20 cellular contexts compared by ENCODE assay signal in the genomic region with DNA sequence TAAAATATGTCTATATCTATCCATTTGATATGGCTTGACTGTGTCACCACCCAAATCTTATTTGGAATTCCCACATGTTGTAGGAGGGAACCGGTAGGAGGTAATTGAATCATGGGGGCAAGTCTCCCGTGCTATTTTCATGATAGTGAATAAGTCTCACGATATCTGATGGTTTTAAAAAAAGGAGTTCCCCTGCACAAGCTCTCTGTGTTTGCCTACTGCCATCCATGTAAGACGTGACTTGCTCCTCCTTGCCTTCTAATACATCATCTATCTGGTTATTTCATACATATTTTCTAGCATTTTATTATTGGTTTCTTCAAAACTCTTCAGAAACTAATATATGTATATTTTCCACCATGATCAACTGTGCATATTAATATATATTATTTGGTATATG. TPM values are rescaled to one million over a fixed set of nuclear protein-coding genes. Genes with fewer than 3 reads are reported as not detected.
A peak's percentile ranks its signal among the peaks of the same experiment; 100 is the strongest.
DNase-seq lines count a peak whose midpoint lies in the region; ATAC-seq lines count a peak whose summit lies in the region.
"Had no signal": no experiment of that assay in that cellular context is flagged by ENCODE, and none has a peak within 500 bp of the region (broad histone marks: within the 10 kb centered on the region; RNA-seq: fewer than 3 reads in every experiment).

No MANE protein-coding gene starts in this region.

- H3K27ac Mint-ChIP-seq in activated CD4-positive, alpha-beta T cell treated with anti-CD3 and anti-CD28 coated beads, Interleukin-2, amount 10 ng/mL, durations not matched to agents 24 days and 14 days = no peak overlapping the region
- H3K27ac Mint-ChIP-seq in T-helper 17 cell = peak overlapping the region; percentile 78
- peak overlapping the region; percentile 53 for H3K27ac Mint-ChIP-seq in central memory CD8-positive, alpha-beta T cell (ENCODE audit: low read depth)
- H3K27ac Mint-ChIP-seq: CD14-positive monocyte; CD4-positive, alpha-beta T cell had no signal

- no peak for ATAC-seq in T-helper 17 cell
- no peak for ATAC-seq in central memory CD8-positive, alpha-beta T cell (replicated peaks; ENCODE audit: extremely low read depth, poor library complexity, severe bottlenecking)
- no peak for ATAC-seq in GM18519 (IDR thresholded peaks at IDR 0.05; ENCODE audit: low FRiP score, unreplicated experiment)
- ATAC-seq: A549 had no signal

- peaks cover 30% of the 10 kb centered on the region for H3K27me3 Mint-ChIP-seq in activated CD4-positive, alpha-beta T cell treated with anti-CD3 and anti-CD28 coated beads, Interleukin-2, amount 10 ng/mL, durations not matched to agents 24 days and 14 days
- H3K27me3 Mint-ChIP-seq in T-helper 17 cell = no peaks in the 10 kb centered on the region
- H3K27me3 Mint-ChIP-seq in central memory CD8-positive, alpha-beta T cell = no peaks in the 10 kb centered on the region

- DNase-seq in activated CD4-positive, alpha-beta T cell treated with anti-CD3 and anti-CD28 coated beads, Interleukin-2, amount 10 ng/mL, durations not matched to agents 24 days and 14 days = peak; percentile 25
- DNase-seq in activated CD4-positive, alpha-beta T cell treated with anti-CD3 and anti-CD28 coated beads, Interleukin-2, amount 50 U/mL, for 1 hour = no peak
- DNase-seq in T-helper 17 cell = no peak
- DNase-seq in central memory CD8-positive, alpha-beta T cell (ENCODE audit: low spot score in 2 of 2) = no peak
- DNase-seq in stimulated activated naive CD4-positive, alpha-beta T cell treated with Interleukin-2 at 50 U/mL for 16 hours (lab: John Stamatoyannopoulos, UW) = no peak
- no peak for DNase-seq in NCI-H748 treated with DMSO at 0.1 percent for 48 hours (lab: John Stamatoyannopoulos, UW)
- DNase-seq: ACHN; AML-193; BE2C; Calu3; CD4-positive, alpha-beta T cell; COR-L47; DMS53; DMS79 treated with DMSO at 0.1 percent for 48 hours; GF-D8; GOT3 had no signal

- intact Hi-C loops in activated CD4-positive, alpha-beta T cell treated with anti-CD3 and anti-CD28 coated beads, Interleukin-2, amount 10 ng/mL, durations not matched to agents 24 days and 14 days (cut with micrococcal nuclease) = no loop called here

- no peaks in the 10 kb centered on the region for H3K9me3 Mint-ChIP-seq in activated CD4-positive, alpha-beta T cell treated with anti-CD3 and anti-CD28 coated beads, Interleukin-2, amount 10 ng/mL, durations not matched to agents 24 days and 14 days
- H3K9me3 Mint-ChIP-seq in central memory CD8-positive, alpha-beta T cell = no peaks in the 10 kb centered on the region
- H3K9me3 Mint-ChIP-seq: CD4-positive, alpha-beta T cell had no signal

- H3K4me3 Mint-ChIP-seq in activated CD4-positive, alpha-beta T cell treated with anti-CD3 and anti-CD28 coated beads, Interleukin-2, amount 10 ng/mL, durations not matched to agents 24 days and 14 days = no peak overlapping the region
- H3K4me3 Mint-ChIP-seq in T-helper 17 cell = no peak overlapping the region
- H3K4me3 Mint-ChIP-seq in central memory CD8-positive, alpha-beta T cell = no peak overlapping the region
- H3K4me3 Mint-ChIP-seq: CD14-positive monocyte; CD4-positive, alpha-beta T cell had no signal

- no peaks in the 10 kb centered on the region for H3K36me3 Mint-ChIP-seq in activated CD4-positive, alpha-beta T cell treated with anti-CD3 and anti-CD28 coated beads, Interleukin-2, amount 10 ng/mL, durations not matched to agents 24 days and 14 days (ENCODE audit: low read depth)
- no peaks in the 10 kb centered on the region for H3K36me3 Mint-ChIP-seq in T-helper 17 cell (ENCODE audit: low read depth)
- H3K36me3 Mint-ChIP-seq in central memory CD8-positive, alpha-beta T cell (ENCODE audit: insufficient read depth) = peaks cover 21% of the 10 kb centered on the region

- H3K4me1 Mint-ChIP-seq in activated CD4-positive, alpha-beta T cell treated with anti-CD3 and anti-CD28 coated beads, Interleukin-2, amount 10 ng/mL, durations not matched to agents 24 days and 14 days = peaks cover 9% of the 10 kb centered on the region
- peaks cover 22% of the 10 kb centered on the region for H3K4me1 Mint-ChIP-seq in T-helper 17 cell
- peaks cover 47% of the 10 kb centered on the region for H3K4me1 Mint-ChIP-seq in central memory CD8-positive, alpha-beta T cell
- H3K4me1 Mint-ChIP-seq: CD14-positive monocyte had no signal

- H3K9me3 ChIP-seq in T-helper 17 cell (ENCODE audit: control insufficient read depth, low read length, poor library complexity, severe bottlenecking) = no peaks in the 10 kb centered on the region
- H3K9me3 ChIP-seq: BE2C, HAP-1 had no signal

RNA-seq across cellular contexts. Expression of a gene that starts 57.3 kb away (rescaled TPM):
- 75.8 and 77.5 TPM in 2 replicates for total RNA-seq in activated CD4-positive, alpha-beta T cell treated with anti-CD3 and anti-CD28 coated beads, Interleukin-2, amount 10 ng/mL, durations not matched to agents 24 days and 14 days
- total RNA-seq in T-helper 17 cell = 10 to 100 TPM; 57.7 to 58.5 TPM
